ENCODE assay signal across 9 cellular contexts in genomic region chr2:151357359-151357758, GRCh38. TPM values are rescaled to one million over a fixed set of nuclear protein-coding genes. Genes with fewer than 3 reads are reported as not detected.
DNase-seq lines count a peak whose midpoint lies in the region; ATAC-seq, FAIRE-seq and TF ChIP-seq lines count a peak whose summit lies in the region.
"Had no signal": no experiment of that assay in that cellular context is flagged by ENCODE, and none has a peak within 500 bp of the region (broad histone marks: within the 10 kb centered on the region; RNA-seq: fewer than 3 reads in every experiment).

Gene TNFAIP6 (plus strand): TSS chr2:151357592. CDS start chr2:151357667, 75 bp downstream.

- no peaks in the 10 kb centered on the region for H3K23me2 ChIP-seq in H1 (ENCODE audit: low read depth, low read length)

- no peak within 1 kb of the TSS for H4K91ac ChIP-seq in H1 (replicated peaks; ENCODE audit: insufficient read length, low read length)

- H2AK5ac ChIP-seq in H1 (ENCODE audit: low read depth, low read length): no peak within 1 kb of the TSS

- peaks cover 14% of the 10 kb centered on the region for H3K4me1 ChIP-seq in ACC112 (ENCODE audit: control insufficient read depth, insufficient read depth, low read length, unreplicated experiment)
- H3K4me1 ChIP-seq in H1 (replicated peaks in 1 of 4; ENCODE audit: control insufficient read depth in 3 of 4, insufficient read depth in 4 of 4, low read length in 3 of 4): peaks cover 0 to 4% (median 1%) of the 10 kb centered on the region in 4 experiments; a peak in 2 of 7 replicates
- H3K4me1 ChIP-seq in thyroid gland: no peaks in the 10 kb centered on the region

- no peak within 1 kb of the TSS for H2BK120ac ChIP-seq in H1 (replicated peaks; ENCODE audit: low read depth, low read length)

- H2BK15ac ChIP-seq in H1 (ENCODE audit: low read length): no peak within 1 kb of the TSS

- H3K4me2 ChIP-seq in H1 (ENCODE audit: insufficient read depth in 1 of 2, low read depth in 2 of 2, low read length in 2 of 2): peak within 1 kb of the TSS in 1 of 2 experiments; percentile 38; a peak in 1 of 4 replicates

- POLR2A ChIA-PET in H1 (lab: Charles Lee; ENCODE audit: partially characterized antibody): no interaction called here

- no peaks in the 10 kb centered on the region for H3K36me3 ChIP-seq in ACC112 (ENCODE audit: insufficient read depth, low read length)
- no peaks in the 10 kb centered on the region for H3K36me3 ChIP-seq in H1 (ENCODE audit: control insufficient read depth in 2 of 4, insufficient read depth in 4 of 4, low read length in 3 of 4)
- H3K36me3 ChIP-seq in thyroid gland: no peaks in the 10 kb centered on the region

- no peaks in the 10 kb centered on the region for H4K20me1 ChIP-seq in H1 (replicated peaks in 1 of 2; ENCODE audit: control insufficient read depth in 1 of 2, insufficient read depth in 2 of 2, low read length in 2 of 2)

- TF ChIP-seq CTCF in H1 (IDR thresholded peaks at IDR 0.05; ENCODE audit: control extremely low read depth in 1 of 3, insufficient read depth in 1 of 3, low read depth in 1 of 3, low read length in 3 of 3) (no peak), thyroid gland (IDR thresholded peaks at IDR 0.05) (no peak)

- peak within 1 kb of the TSS; percentile 83 for H4K5ac ChIP-seq in H1 (ENCODE audit: insufficient read length, low read depth, low read length)

- H2BK5ac ChIP-seq in H1 (ENCODE audit: low read depth, low read length): no peak within 1 kb of the TSS

- CTCF ChIA-PET in H1 (lab: Charles Lee; ENCODE audit: partially characterized antibody): no interaction called here

- TF ChIP-seq POLR2A in H1 (IDR thresholded peaks at IDR 0.05; ENCODE audit: control extremely low read depth in 1 of 2, low read depth in 2 of 2, low read length in 2 of 2) (no peak), thyroid gland (IDR thresholded peaks at IDR 0.05) (peak in 1 of 2 donors; percentile 21)

- H2AFZ ChIP-seq in ACC112 (ENCODE audit: low read length, unreplicated experiment) (no peak within 1 kb of the TSS), H1 (ENCODE audit: low read length) (no peak within 1 kb of the TSS)

- no peak for ATAC-seq in HG03159 (IDR thresholded peaks at IDR 0.05; ENCODE audit: unreplicated experiment)
- ATAC-seq in HG03175 (IDR thresholded peaks at IDR 0.05; ENCODE audit: unreplicated experiment): no peak

- no peaks in the 10 kb centered on the region for H3K27me3 ChIP-seq in ACC112 (ENCODE audit: insufficient read depth, low read length)
- no peaks in the 10 kb centered on the region for H3K27me3 ChIP-seq in H1 (replicated peaks in 1 of 4; ENCODE audit: control insufficient read depth in 3 of 4, extremely low read depth in 1 of 4, insufficient read depth in 3 of 4, low read length in 3 of 4)
- H3K27me3 ChIP-seq in thyroid gland: no peaks in the 10 kb centered on the region

- H4K8ac ChIP-seq in H1 (ENCODE audit: extremely low read depth, insufficient read depth, low read length): no peak within 1 kb of the TSS

- H3K14ac ChIP-seq in H1 (ENCODE audit: insufficient read length): no peak within 1 kb of the TSS

- FAIRE-seq in H1 (lab: Jason Lieb, UNC): peak; percentile 68

- peak within 1 kb of the TSS; percentile 72; the same call in 1 of the 2 replicates for H2BK20ac ChIP-seq in H1 (ENCODE audit: low read length)

- H3K4ac ChIP-seq in H1 (replicated peaks; ENCODE audit: insufficient read length, low read depth, low read length): no peak within 1 kb of the TSS

- H3K56ac ChIP-seq in H1 (replicated peaks; ENCODE audit: insufficient read length, low read depth, low read length): no peak within 1 kb of the TSS

- H3K23ac ChIP-seq in H1 (ENCODE audit: insufficient read length): no peak within 1 kb of the TSS

- 80% methylated on average over 3 of the region's 3 CpGs; no CpG with 5 or more reads in 1 of the 2 experiments for WGBS in H1 (ENCODE audit: extremely low coverage in 1 of 2, insufficient coverage in 1 of 2, insufficient read length in 1 of 2, insufficient replicate concordance in 2 of 2, low coverage in 1 of 2, low lambda C conversion rate in 2 of 2, missing lambda C conversion rate in 1 of 2), 2 experiments
- WGBS in thyroid gland, 2 donors: 79 to 83% methylated on average over 3 of the region's 3 CpGs

- H3K4me3 ChIP-seq in ACC112 (ENCODE audit: low read depth, low read length) (peak within 1 kb of the TSS; percentile 74), H1 (ENCODE audit: extremely low read depth in 1 of 4, insufficient read depth in 2 of 4, low read depth in 3 of 4, low read length in 4 of 4) (peak within 1 kb of the TSS in 1 of 4 experiments; percentile 15; a peak in 1 of 8 replicates), thyroid gland (replicated peaks in 1 of 3) (no peak within 1 kb of the TSS)

- no peaks in the 10 kb centered on the region for H3K9me3 ChIP-seq in H1 (ENCODE audit: insufficient read depth in 2 of 2, low read depth in 1 of 2, low read length in 1 of 2)
- H3K9me3 ChIP-seq in thyroid gland: no peaks in the 10 kb centered on the region

- H3K9ac ChIP-seq in H1 (replicated peaks in 1 of 4; ENCODE audit: extremely low read depth in 1 of 4, low read depth in 3 of 4, low read length in 3 of 4): no peak within 1 kb of the TSS; a peak in 1 of 7 replicates

- TF ChIP-seq RAD21 in H1 (IDR thresholded peaks at IDR 0.05 in 1 of 2, conservative IDR thresholded peaks at IDR 0.05 in 1 of 2; ENCODE audit: low read depth in 2 of 2, low read length in 2 of 2): no peak

- H3K27ac ChIP-seq in ACC112 (ENCODE audit: low read depth, low read length) (peak within 1 kb of the TSS; percentile 65), H1 (ENCODE audit: low read depth, low read length) (no peak within 1 kb of the TSS), thyroid gland (no peak within 1 kb of the TSS)

- H3K18ac ChIP-seq in H1 (ENCODE audit: extremely low read depth, low read length): no peak within 1 kb of the TSS; the same call in 1 of the 2 replicates

- no peak within 1 kb of the TSS for H2BK12ac ChIP-seq in H1 (ENCODE audit: low read depth, low read length)

- intact Hi-C loops in thyroid gland (cut with DNase I): no loop called here

- peaks cover 12% of the 10 kb centered on the region for H3K79me2 ChIP-seq in ACC112 (ENCODE audit: control insufficient read depth, insufficient read depth, low read length, unreplicated experiment)
- no peaks in the 10 kb centered on the region for H3K79me2 ChIP-seq in H1 (ENCODE audit: control insufficient read depth in 1 of 2, insufficient read depth in 2 of 2, low read length in 2 of 2)

- DNase-seq in NAMALWA (ENCODE audit: low spot score) (peak; percentile 4), H1 (ENCODE audit: low read depth in 1 of 2, low spot score in 2 of 2) (no peak), midbrain (lab: John Stamatoyannopoulos, UW) (peak; percentile 14), thyroid gland (no peak), activated T-cell treated with anti-CD3 and anti-CD28 coated beads for 4 hours (no peak)
- DNase-seq: C1 segment of cervical spinal cord had no signal

- no peaks in the 10 kb centered on the region for H3K79me1 ChIP-seq in H1 (ENCODE audit: low read depth, low read length)

- no peak for TF ChIP-seq EP300 in H1 (IDR thresholded peaks at IDR 0.05; ENCODE audit: borderline replicate concordance in 1 of 2, low read depth in 2 of 2, low read length in 2 of 2)

TF ChIP-seq in H1, 55 proteins besides CTCF, POLR2A, EP300 and RAD21:
- peak; percentile 68; the same call in 1 of the 2 replicates for TF ChIP-seq CEBPB (IDR thresholded peaks at IDR 0.05; ENCODE audit: low read depth, low read length)
- no peak for TF ChIP-seq GABPA (IDR thresholded peaks at IDR 0.05; ENCODE audit: borderline replicate concordance, insufficient read depth, low read length)
- TF ChIP-seq BCL11A (IDR thresholded peaks at IDR 0.05; ENCODE audit: low read depth in 2 of 2, low read length in 2 of 2): no peak

RNA-seq across cellular contexts. Expression of gene TNFAIP6, which starts in this region (rescaled TPM):
- 1.1 and 2.0 TPM in 2 replicates for total RNA-seq in H1 (2021; fragmentation: NEBNext Ultra II Directional; extraction: Animal tissue kit (Norgen Biotek cat#: 25700))
- polyA plus RNA-seq in H1 (2011; rRNA removed): 0.74 and 1.1 TPM in 2 replicates
- 1.5 TPM for polyA plus RNA-seq in H1 (2011; cell fraction: cytosol; rRNA removed)
- 0.39 TPM for polyA plus RNA-seq in H1 (2011; cell fraction: nucleus; rRNA removed)
- polyA plus RNA-seq in H1 (2012, experiment 1 of 2): 0.71 to 3.1 TPM (median 1.1 TPM) in 4 replicates
- 0.59 TPM for polyA plus RNA-seq in H1 (2012, experiment 2 of 2)
- polyA plus RNA-seq in H1 (2013, experiment 1 of 2): 4.4 TPM
- 4.7 TPM for polyA plus RNA-seq in H1 (2013, experiment 2 of 2)
- polyA minus RNA-seq in H1 (2011; rRNA and poly(A)+ RNA removed): 0.60 and 1.4 TPM in 2 replicates
- polyA minus RNA-seq in H1 (2011; cell fraction: cytosol; rRNA and poly(A)+ RNA removed): not detected
- polyA minus RNA-seq in H1 (2011; cell fraction: nucleus; rRNA and poly(A)+ RNA removed): 0.90 TPM
- total RNA-seq in thyroid gland: 1 to 10 TPM in 1 of 4 donors, under 1 TPM in 2, not detected in 1; 0.33 to 1.1 (median 0.83) TPM

Comparison
In these comparisons a context has a peak if more than half of its experiments do, and no peak if none do; other contexts are left out.
1. DNase-seq: peak in NAMALWA (single experiment) and midbrain (single experiment); none in H1 (0 of 2), thyroid gland (0 of 2) and activated T-cell treated with anti-CD3 and anti-CD28 coated beads for 4 hours (single experiment).